ENCODE assay signal across 9 cellular contexts in the genomic region with DNA sequence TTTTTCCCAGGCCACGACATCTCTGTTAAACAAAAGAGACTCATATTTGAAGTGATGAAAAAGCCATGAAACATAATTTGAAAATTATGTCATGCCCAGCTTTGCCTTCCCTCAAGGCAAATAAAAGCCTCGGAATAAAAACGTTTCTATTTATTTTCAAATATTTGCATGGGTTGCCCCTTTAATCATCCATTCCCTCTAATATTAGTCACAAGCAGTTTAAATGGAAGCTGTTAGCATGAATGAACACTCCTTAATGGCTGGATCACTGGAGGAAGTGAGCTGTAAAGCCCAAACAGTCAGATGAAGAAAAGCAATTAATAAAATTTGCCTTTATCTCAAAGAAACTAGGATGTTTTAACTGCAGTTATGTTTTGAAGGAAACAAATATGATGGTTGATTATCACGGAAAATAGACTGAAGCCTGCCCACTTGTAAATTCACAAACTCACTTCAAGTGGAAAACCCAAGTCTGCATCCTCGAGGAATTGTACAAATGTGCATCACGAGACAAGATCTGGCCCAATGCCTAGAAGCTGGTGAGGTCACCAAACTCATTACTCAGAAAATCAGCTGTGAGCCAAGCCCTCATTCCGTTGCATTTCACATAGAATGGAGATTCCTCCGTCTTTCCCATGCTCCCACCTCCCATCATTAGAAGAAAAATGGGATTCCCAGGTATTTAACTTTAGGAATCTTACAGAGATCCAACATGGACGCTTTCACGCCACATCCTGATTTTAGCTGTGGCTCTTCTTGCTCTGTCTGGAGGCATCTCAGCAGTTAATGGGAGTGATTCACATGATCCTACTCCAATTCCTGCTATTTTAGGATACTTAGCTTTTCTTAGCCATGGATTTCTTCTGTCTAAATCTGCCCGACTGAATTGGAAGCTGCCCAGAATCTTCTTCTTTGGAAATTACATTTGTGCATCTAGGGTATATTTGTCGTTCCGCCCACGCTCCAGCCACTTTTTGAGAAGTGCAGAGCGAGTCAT.
DNase-seq lines count a peak whose midpoint lies in the region; ATAC-seq and TF ChIP-seq lines count a peak whose summit lies in the region.
"Had no signal": no experiment of that assay in that cellular context is flagged by ENCODE, and none has a peak within 500 bp of the region (broad histone marks: within the 10 kb centered on the region; RNA-seq: fewer than 3 reads in every experiment).

No MANE protein-coding gene starts in this region.

- H3K27ac Mint-ChIP-seq in activated T-helper 17 cell treated with anti-CD3 and anti-CD28 coated beads, Interleukin-2, amount 50 U/mL, for 72 hours: no peak overlapping the region
- H3K27ac Mint-ChIP-seq: activated T-cell treated with anti-CD3 and anti-CD28 coated beads, Interleukin-2, amount 50 U/mL, for 72 hours had no signal

- ATAC-seq in foreskin keratinocyte (peak; percentile 90), psoas muscle (peak in 2 of 4 donors; percentile 45 to 48), GM19035 (IDR thresholded peaks at IDR 0.05; ENCODE audit: unreplicated experiment) (no peak), HG03108 (IDR thresholded peaks at IDR 0.05; ENCODE audit: unreplicated experiment) (no peak)
- no peak for ATAC-seq in activated T-helper 17 cell treated with anti-CD3 and anti-CD28 coated beads, Interleukin-2, amount 50 U/mL, for 72 hours (replicated peaks)
- ATAC-seq: activated T-cell treated with anti-CD3 and anti-CD28 coated beads, Interleukin-2, amount 50 U/mL, for 72 hours had no signal

- H3K4me1 Mint-ChIP-seq in activated T-helper 17 cell treated with anti-CD3 and anti-CD28 coated beads, Interleukin-2, amount 50 U/mL, for 72 hours: no peaks in the 10 kb centered on the region

- peak; percentile 90 for DNase-seq in Daoy (ENCODE audit: low read depth)
- no peak for DNase-seq in SK-N-SH
- peak; percentile 95 to 98 for DNase-seq in foreskin keratinocyte
- peak; percentile 50 to 61 for DNase-seq in psoas muscle
- DNase-seq in activated naive CD4-positive, alpha-beta T cell treated with Interleukin-2 at 50 U/mL for 16 hours: no peak
- DNase-seq: activated T-cell treated with anti-CD3 and anti-CD28 coated beads, Interleukin-2, amount 50 U/mL, for 72 hours had no signal

- H3K4me3 ChIP-seq in SK-N-SH (ENCODE audit: low read depth in 2 of 2, low read length in 1 of 2) (peak overlapping the region; percentile 27 to 33; a peak in 3 of 4 replicates), psoas muscle (peak overlapping the region; percentile 8)

- peaks cover 20% of the 10 kb centered on the region for H3F3A ChIP-seq in SK-N-SH (replicated peaks; ENCODE audit: insufficient read depth)

- H3K9me3 Mint-ChIP-seq in activated T-helper 17 cell treated with anti-CD3 and anti-CD28 coated beads, Interleukin-2, amount 50 U/mL, for 72 hours: no peaks in the 10 kb centered on the region
- H3K9me3 Mint-ChIP-seq: activated T-cell treated with anti-CD3 and anti-CD28 coated beads, Interleukin-2, amount 50 U/mL, for 72 hours had no signal

- no peaks in the 10 kb centered on the region for H3K9me2 ChIP-seq in SK-N-SH

- TF ChIP-seq EP300 in SK-N-SH (IDR thresholded peaks at IDR 0.05; ENCODE audit: borderline replicate concordance in 1 of 2, low read depth in 1 of 2, low read length in 1 of 2): no peak

- peaks cover 7% of the 10 kb centered on the region for H3K27me3 Mint-ChIP-seq in activated T-helper 17 cell treated with anti-CD3 and anti-CD28 coated beads, Interleukin-2, amount 50 U/mL, for 72 hours

- CTCF ChIA-PET in SK-N-SH (lab: Yijun Ruan, JAX): interaction anchor here (0.8 to 1.2 kb wide), 3 partner anchors 45 to 125 kb away, joined by 3 read pairs; no protein-coding TSS in a partner anchor

- no peaks in the 10 kb centered on the region for H4K20me1 ChIP-seq in SK-N-SH (ENCODE audit: insufficient read depth)

- intact Hi-C loops in psoas muscle (cut with DNase I): no loop called here

- WGBS in SK-N-SH (ENCODE audit: low lambda C conversion rate): 15% methylated on average over 15 of the region's 15 CpGs
- WGBS in psoas muscle, 3 donors: 18 to 23% (median 19%) methylated on average over 15 of the region's 15 CpGs

- H3K9ac ChIP-seq in SK-N-SH: peak overlapping the region; percentile 60

- H2AFZ ChIP-seq in SK-N-SH (ENCODE audit: low read depth): peak overlapping the region; percentile 84

- no peak for TF ChIP-seq RAD21 in SK-N-SH (IDR thresholded peaks at IDR 0.05; ENCODE audit: low read length)

- H3K4me1 ChIP-seq in SK-N-SH (ENCODE audit: control insufficient read depth in 1 of 2, insufficient read depth in 2 of 2, low read depth in 1 of 2, low read length in 1 of 2) (peaks cover 0 to 11% of the 10 kb centered on the region in 2 experiments; a peak in 2 of 4 replicates), foreskin keratinocyte (peaks cover 13% of the 10 kb centered on the region), psoas muscle (no peaks in the 10 kb centered on the region)

- POLR2A ChIA-PET in SK-N-SH (lab: Yijun Ruan, JAX): no interaction called here

- no peak overlapping the region for H3K4me3 Mint-ChIP-seq in activated T-helper 17 cell treated with anti-CD3 and anti-CD28 coated beads, Interleukin-2, amount 50 U/mL, for 72 hours
- H3K4me3 Mint-ChIP-seq: activated T-cell treated with anti-CD3 and anti-CD28 coated beads, Interleukin-2, amount 50 U/mL, for 72 hours had no signal

- no peaks in the 10 kb centered on the region for H3K36me3 Mint-ChIP-seq in activated T-helper 17 cell treated with anti-CD3 and anti-CD28 coated beads, Interleukin-2, amount 50 U/mL, for 72 hours (ENCODE audit: low read depth)

- TF ChIP-seq CTCF in SK-N-SH (IDR thresholded peaks at IDR 0.05) (no peak), foreskin keratinocyte (conservative IDR thresholded peaks at IDR 0.05) (no peak), psoas muscle (IDR thresholded peaks at IDR 0.05) (no peak)

- H3K4me2 ChIP-seq in SK-N-SH: peak overlapping the region; percentile 67

- H3K27ac ChIP-seq in SK-N-SH (ENCODE audit: low read depth in 2 of 2, low read length in 1 of 2) (peak overlapping the region; percentile 74 to 97), foreskin keratinocyte (peak overlapping the region; percentile 77), psoas muscle (no peak overlapping the region)

- H3K36me3 ChIP-seq in SK-N-SH (replicated peaks in 1 of 2; ENCODE audit: control insufficient read depth in 1 of 2, insufficient read depth in 2 of 2, low read length in 1 of 2) (no peaks in the 10 kb centered on the region), psoas muscle (ENCODE audit: insufficient read depth in 1 of 2, low read depth in 1 of 2) (no peaks in the 10 kb centered on the region)

- no peaks in the 10 kb centered on the region for H3K27me3 ChIP-seq in SK-N-SH (ENCODE audit: insufficient read depth)
- no peaks in the 10 kb centered on the region for H3K27me3 ChIP-seq in foreskin keratinocyte
- peaks cover 3 to 22% (median 4%) of the 10 kb centered on the region in 3 donors for H3K27me3 ChIP-seq in psoas muscle (ENCODE audit: insufficient read depth in 3 of 3, low read length in 2 of 3)

- no peaks in the 10 kb centered on the region for H3K9me3 ChIP-seq in SK-N-SH
- no peaks in the 10 kb centered on the region for H3K9me3 ChIP-seq in psoas muscle

- no peaks in the 10 kb centered on the region for H3K79me2 ChIP-seq in SK-N-SH (ENCODE audit: insufficient read depth)

TF ChIP-seq in SK-N-SH, 30 proteins besides CTCF, POLR2A, EP300 and RAD21 (continues in another document):
- no peak for TF ChIP-seq USF2 (IDR thresholded peaks at IDR 0.05; ENCODE audit: borderline replicate concordance, low read depth, low read length)
- peak; percentile 25; the same call in 1 of the 2 replicates for TF ChIP-seq YY1 (IDR thresholded peaks at IDR 0.05; ENCODE audit: low read depth)
- no peak for TF ChIP-seq MXI1 (IDR thresholded peaks at IDR 0.05; ENCODE audit: low read depth, low read length)
- peak; percentile 37; the same call in 1 of the 2 replicates for TF ChIP-seq POLR2AphosphoS5 (IDR thresholded peaks at IDR 0.05; ENCODE audit: low read depth, low read length)
- TF ChIP-seq MAX (IDR thresholded peaks at IDR 0.05; ENCODE audit: low read depth): peak; percentile 70
- 0 out of 2 replicates have a peak, but pooled peaks have one; percentile 11 for TF ChIP-seq RXRA (IDR thresholded peaks at IDR 0.05; ENCODE audit: borderline replicate concordance, low read depth)
- peak; percentile 55 for TF ChIP-seq USF1 (IDR thresholded peaks at IDR 0.05; ENCODE audit: borderline replicate concordance, low read depth)
- TF ChIP-seq PBX3 (IDR thresholded peaks at IDR 0.05): peak; percentile 70
- TF ChIP-seq FOXM1 (IDR thresholded peaks at IDR 0.05; ENCODE audit: low read depth): peak; percentile 57; the same call in 1 of the 2 replicates
- TF ChIP-seq NFIC (IDR thresholded peaks at IDR 0.05; ENCODE audit: borderline replicate concordance): peak; percentile 97
- 0 out of 2 replicates have a peak, but pooled peaks have one; percentile 8 for TF ChIP-seq TAF1 (IDR thresholded peaks at IDR 0.05; ENCODE audit: borderline replicate concordance, low read depth, low read length)
- no peak for TF ChIP-seq CHD2 (IDR thresholded peaks at IDR 0.05; ENCODE audit: low read length, partially characterized antibody)

Comparison
In these comparisons a context has a peak if more than half of its experiments do, and no peak if none do; other contexts are left out.
1. DNase-seq: peak in Daoy (single experiment), foreskin keratinocyte (2 of 2) and psoas muscle (2 of 2); none in SK-N-SH (single experiment) and activated naive CD4-positive, alpha-beta T cell treated with Interleukin-2 at 50 U/mL for 16 hours (single experiment).